ENCODE assay signal across 13 cellular contexts in the genomic region with DNA sequence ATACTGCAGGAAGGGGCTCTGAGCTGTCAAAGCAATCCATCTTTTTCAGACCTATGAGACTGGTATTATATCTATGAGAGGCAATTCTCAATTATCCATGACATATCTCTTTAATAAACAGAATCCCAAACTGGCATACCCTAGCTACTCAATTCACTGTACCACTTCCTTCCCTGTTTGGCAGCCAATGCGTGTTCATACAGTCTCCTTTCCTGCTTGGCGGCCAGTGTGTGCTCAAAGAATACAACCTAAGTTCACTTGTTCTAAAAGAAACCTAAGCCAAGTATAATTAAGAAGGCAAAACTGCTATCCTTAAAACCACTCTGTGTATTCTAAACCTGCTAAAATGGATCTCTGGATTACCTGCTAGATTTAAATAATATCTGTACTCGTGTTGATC. TPM values are rescaled to one million over a fixed set of nuclear protein-coding genes. Genes with fewer than 3 reads are reported as not detected.
DNase-seq lines count a peak whose midpoint lies in the region; ATAC-seq lines count a peak whose summit lies in the region.
"Had no signal": no experiment of that assay in that cellular context is flagged by ENCODE, and none has a peak within 500 bp of the region (broad histone marks: within the 10 kb centered on the region; RNA-seq: fewer than 3 reads in every experiment).

No MANE protein-coding gene starts in this region.

- peaks cover 50% of the 10 kb centered on the region for H3K4me1 Mint-ChIP-seq in activated T-cell treated with anti-CD3 and anti-CD28 coated beads, Interleukin-2, amount 50 U/mL, for 24 hours (ENCODE audit: low read depth)
- H3K4me1 Mint-ChIP-seq in activated naive CD8-positive, alpha-beta T cell treated with anti-CD3 and anti-CD28 coated beads, Interleukin-2, amount 10 ng/mL, durations not matched to agents 7 days and 5 days = peaks cover 62% of the 10 kb centered on the region
- H3K4me1 Mint-ChIP-seq in natural killer cell treated with Interleukin-12 subunit alpha and Interleukin-12 subunit beta and Interleukin-15 and Interleukin-18, amount 100 ng/mL, for 72 hours (ENCODE audit: low read depth in 2 of 2) = peaks cover 63 to 74% of the 10 kb centered on the region in 2 donors

- ATAC-seq in GM21390 (IDR thresholded peaks at IDR 0.05; ENCODE audit: unreplicated experiment) (peak; percentile 11), GM21825 (IDR thresholded peaks at IDR 0.05; ENCODE audit: unreplicated experiment) (no peak)
- ATAC-seq in activated naive CD8-positive, alpha-beta T cell treated with anti-CD3 and anti-CD28 coated beads, Interleukin-2, amount 10 ng/mL, durations not matched to agents 7 days and 5 days (ENCODE audit: low read depth) = peak; percentile 37
- peak in 1 of 2 donors; percentile 13 for ATAC-seq in natural killer cell treated with Interleukin-12 subunit alpha and Interleukin-12 subunit beta and Interleukin-15 and Interleukin-18, amount 100 ng/mL, for 72 hours

- H3K36me3 Mint-ChIP-seq in activated T-cell treated with anti-CD3 and anti-CD28 coated beads, Interleukin-2, amount 50 U/mL, for 24 hours (ENCODE audit: low read depth) = no peaks in the 10 kb centered on the region
- peaks cover 13% of the 10 kb centered on the region for H3K36me3 Mint-ChIP-seq in activated naive CD8-positive, alpha-beta T cell treated with anti-CD3 and anti-CD28 coated beads, Interleukin-2, amount 10 ng/mL, durations not matched to agents 7 days and 5 days
- H3K36me3 Mint-ChIP-seq in natural killer cell treated with Interleukin-12 subunit alpha and Interleukin-12 subunit beta and Interleukin-15 and Interleukin-18, amount 100 ng/mL, for 72 hours = no peaks in the 10 kb centered on the region

- no peak overlapping the region for H3K4me3 Mint-ChIP-seq in activated T-cell treated with anti-CD3 and anti-CD28 coated beads, Interleukin-2, amount 50 U/mL, for 24 hours
- peak overlapping the region; percentile 71 for H3K4me3 Mint-ChIP-seq in activated naive CD8-positive, alpha-beta T cell treated with anti-CD3 and anti-CD28 coated beads, Interleukin-2, amount 10 ng/mL, durations not matched to agents 7 days and 5 days
- H3K4me3 Mint-ChIP-seq in natural killer cell treated with Interleukin-12 subunit alpha and Interleukin-12 subunit beta and Interleukin-15 and Interleukin-18, amount 100 ng/mL, for 72 hours = peak overlapping the region; percentile 92
- H3K4me3 Mint-ChIP-seq: type B pancreatic cell had no signal

- H3K27me3 Mint-ChIP-seq in activated T-cell treated with anti-CD3 and anti-CD28 coated beads, Interleukin-2, amount 50 U/mL, for 24 hours = peaks cover 36% of the 10 kb centered on the region
- H3K27me3 Mint-ChIP-seq in activated naive CD8-positive, alpha-beta T cell treated with anti-CD3 and anti-CD28 coated beads, Interleukin-2, amount 10 ng/mL, durations not matched to agents 7 days and 5 days = no peaks in the 10 kb centered on the region
- peaks cover 0 to 4% of the 10 kb centered on the region in 2 donors for H3K27me3 Mint-ChIP-seq in natural killer cell treated with Interleukin-12 subunit alpha and Interleukin-12 subunit beta and Interleukin-15 and Interleukin-18, amount 100 ng/mL, for 72 hours
- H3K27me3 Mint-ChIP-seq: type B pancreatic cell had no signal

- H3K9me3 Mint-ChIP-seq in activated T-cell treated with anti-CD3 and anti-CD28 coated beads, Interleukin-2, amount 50 U/mL, for 24 hours = no peaks in the 10 kb centered on the region
- no peaks in the 10 kb centered on the region for H3K9me3 Mint-ChIP-seq in activated naive CD8-positive, alpha-beta T cell treated with anti-CD3 and anti-CD28 coated beads, Interleukin-2, amount 10 ng/mL, durations not matched to agents 7 days and 5 days
- no peaks in the 10 kb centered on the region for H3K9me3 Mint-ChIP-seq in natural killer cell treated with Interleukin-12 subunit alpha and Interleukin-12 subunit beta and Interleukin-15 and Interleukin-18, amount 100 ng/mL, for 72 hours
- H3K9me3 Mint-ChIP-seq: type B pancreatic cell had no signal

- POLR2A ChIA-PET in activated naive CD8-positive, alpha-beta T cell treated with anti-CD3 and anti-CD28 coated beads, Interleukin-2, amount 10 ng/mL, durations not matched to agents 7 days and 5 days (lab: Charles Lee) = interaction anchor here (4.3 kb wide), 1 partner anchor 8 kb away, joined by 57 read pairs; a partner anchor contains a TSS

- DNase-seq in activated T-cell treated with anti-CD3 and anti-CD28 coated beads, Interleukin-2, amount 50 U/mL, for 24 hours = no peak
- no peak for DNase-seq in activated T-cell treated with anti-CD3 and anti-CD28 coated beads, Interleukin-2, amount 50 U/mL, for 1 hour
- DNase-seq in activated naive CD8-positive, alpha-beta T cell treated with anti-CD3 and anti-CD28 coated beads, Interleukin-2, amount 10 ng/mL, durations not matched to agents 7 days and 5 days = no peak
- no peak for DNase-seq in natural killer cell treated with Interleukin-12 subunit alpha and Interleukin-12 subunit beta and Interleukin-15 and Interleukin-18, amount 100 ng/mL, for 72 hours (ENCODE audit: low spot score)
- no peak for DNase-seq in GM19238 (ENCODE audit: insufficient read length, low spot score)
- DNase-seq in activated naive CD4-positive, alpha-beta T cell treated with Interleukin-2 at 50 U/mL for 16 hours = no peak
- DNase-seq: COR-L47, heart right ventricle, NCI-H1417 treated with DMSO at 0.1 percent for 48 hours, ovary had no signal

- peak overlapping the region; percentile 10 for H3K27ac Mint-ChIP-seq in activated T-cell treated with anti-CD3 and anti-CD28 coated beads, Interleukin-2, amount 50 U/mL, for 24 hours
- H3K27ac Mint-ChIP-seq in activated naive CD8-positive, alpha-beta T cell treated with anti-CD3 and anti-CD28 coated beads, Interleukin-2, amount 10 ng/mL, durations not matched to agents 7 days and 5 days = peak overlapping the region; percentile 93
- peak overlapping the region; percentile 91 to 98 for H3K27ac Mint-ChIP-seq in natural killer cell treated with Interleukin-12 subunit alpha and Interleukin-12 subunit beta and Interleukin-15 and Interleukin-18, amount 100 ng/mL, for 72 hours
- H3K27ac Mint-ChIP-seq: type B pancreatic cell had no signal

RNA-seq across cellular contexts. Expression of a gene that starts 38.3 kb away (rescaled TPM):
- 10 to 100 TPM; 32.3 to 34.2 TPM for total RNA-seq in activated naive CD8-positive, alpha-beta T cell treated with anti-CD3 and anti-CD28 coated beads, Interleukin-2, amount 10 ng/mL, durations not matched to agents 7 days and 5 days
- total RNA-seq in natural killer cell treated with Interleukin-12 subunit alpha and Interleukin-12 subunit beta and Interleukin-15 and Interleukin-18, amount 100 ng/mL, for 72 hours = 10 to 100 TPM; 21.6 to 36.0 TPM

Comparison
In these comparisons a context has a peak if more than half of its experiments do, and no peak if none do; other contexts are left out.
1. H3K27ac Mint-ChIP-seq: peak in every context shown above with its lines; median percentile 94 in natural killer cell treated with Interleukin-12 subunit alpha and Interleukin-12 subunit beta and Interleukin-15 and Interleukin-18, amount 100 ng/mL, for 72 hours; 93 in activated naive CD8-positive, alpha-beta T cell treated with anti-CD3 and anti-CD28 coated beads, Interleukin-2, amount 10 ng/mL, durations not matched to agents 7 days and 5 days; 10 in activated T-cell treated with anti-CD3 and anti-CD28 coated beads, Interleukin-2, amount 50 U/mL, for 24 hours.